ENCODE assay signal across 8 cellular contexts in genomic region chr20:49631074-49631716, GRCh38.
DNase-seq lines count a peak whose midpoint lies in the region; ATAC-seq and TF ChIP-seq lines count a peak whose summit lies in the region.

No MANE protein-coding gene starts in this region.

- POLR2A ChIA-PET in activated CD4-positive, alpha-beta T cell treated with anti-CD3 and anti-CD28 coated beads, Interleukin-2, amount 10 ng/mL, durations not matched to agents 7 days and 5 days (lab: Charles Lee): interaction anchor here (0.8 kb wide), 1 partner anchor 11 kb away, joined by 11 read pairs; no protein-coding TSS in a partner anchor

- peak; percentile 13 for ATAC-seq in HG03575 (IDR thresholded peaks at IDR 0.05; ENCODE audit: extremely low read depth, insufficient number of reproducible peaks, low FRiP score, unreplicated experiment)
- ATAC-seq in HG02870 (IDR thresholded peaks at IDR 0.05; ENCODE audit: unreplicated experiment): no peak
- no peak for ATAC-seq in HG03039 (IDR thresholded peaks at IDR 0.05; ENCODE audit: unreplicated experiment)

- H3K36me3 ChIP-seq in suprapubic skin: peaks cover 12% of the 10 kb centered on the region

- no peak for TF ChIP-seq POLR2A in suprapubic skin (IDR thresholded peaks at IDR 0.05)

- H3K4me1 ChIP-seq in suprapubic skin: peaks cover 10% of the 10 kb centered on the region

- CTCF ChIA-PET in activated CD4-positive, alpha-beta T cell treated with anti-CD3 and anti-CD28 coated beads, Interleukin-2, amount 10 ng/mL, durations not matched to agents 7 days and 5 days (lab: Charles Lee): interaction anchor here (0.6 to 0.7 kb wide), 3 partner anchors 16 to 335 kb away, joined by 3 to 4 read pairs (median 4); no protein-coding TSS in a partner anchor

- no peak overlapping the region for H3K4me3 Mint-ChIP-seq in T-helper 2 cell treated with Interferon-gamma antibody and Interleukin-4, amounts not matched to agents 5 μg/mL and 100 μg/mL, for 36 hours
- H3K4me3 Mint-ChIP-seq in activated CD4-positive, alpha-beta T cell treated with anti-CD3 and anti-CD28 coated beads, Interleukin-2, amount 10 ng/mL, durations not matched to agents 7 days and 5 days: no peak overlapping the region

- 52% methylated on average over 8 of the region's 8 CpGs for WGBS in suprapubic skin

- peaks cover 23% of the 10 kb centered on the region for H3K36me3 Mint-ChIP-seq in T-helper 2 cell treated with Interferon-gamma antibody and Interleukin-4, amounts not matched to agents 5 μg/mL and 100 μg/mL, for 36 hours (ENCODE audit: low read depth)
- peaks cover 6% of the 10 kb centered on the region for H3K36me3 Mint-ChIP-seq in activated CD4-positive, alpha-beta T cell treated with anti-CD3 and anti-CD28 coated beads, Interleukin-2, amount 10 ng/mL, durations not matched to agents 7 days and 5 days (ENCODE audit: low read depth)

- H3K27me3 ChIP-seq in suprapubic skin: no peaks in the 10 kb centered on the region

- no peaks in the 10 kb centered on the region for H3K27me3 Mint-ChIP-seq in T-helper 2 cell treated with Interferon-gamma antibody and Interleukin-4, amounts not matched to agents 5 μg/mL and 100 μg/mL, for 36 hours (ENCODE audit: low read depth)
- no peaks in the 10 kb centered on the region for H3K27me3 Mint-ChIP-seq in activated CD4-positive, alpha-beta T cell treated with anti-CD3 and anti-CD28 coated beads, Interleukin-2, amount 10 ng/mL, durations not matched to agents 7 days and 5 days

- H3K27ac Mint-ChIP-seq in T-helper 2 cell treated with Interferon-gamma antibody and Interleukin-4, amounts not matched to agents 5 μg/mL and 100 μg/mL, for 36 hours: peak overlapping the region; percentile 60
- no peak overlapping the region for H3K27ac Mint-ChIP-seq in activated CD4-positive, alpha-beta T cell treated with anti-CD3 and anti-CD28 coated beads, Interleukin-2, amount 10 ng/mL, durations not matched to agents 7 days and 5 days

- peaks cover 6% of the 10 kb centered on the region for H3K4me1 Mint-ChIP-seq in T-helper 2 cell treated with Interferon-gamma antibody and Interleukin-4, amounts not matched to agents 5 μg/mL and 100 μg/mL, for 36 hours (ENCODE audit: low read depth)
- H3K4me1 Mint-ChIP-seq in activated CD4-positive, alpha-beta T cell treated with anti-CD3 and anti-CD28 coated beads, Interleukin-2, amount 10 ng/mL, durations not matched to agents 7 days and 5 days: peaks cover 5% of the 10 kb centered on the region

- no peak for TF ChIP-seq EP300 in suprapubic skin (IDR thresholded peaks at IDR 0.05)

- no peaks in the 10 kb centered on the region for H3K9me3 ChIP-seq in suprapubic skin

- H3K4me3 ChIP-seq in fibroblast of pulmonary artery (replicated peaks; ENCODE audit: low read depth, low read length): no peak overlapping the region
- H3K4me3 ChIP-seq in suprapubic skin: no peak overlapping the region

- no peak for DNase-seq in T-helper 2 cell treated with Interferon-gamma antibody and Interleukin-4, amounts not matched to agents 5 μg/mL and 100 μg/mL, for 36 hours (ENCODE audit: low spot score)
- DNase-seq in T-helper 2 cell (no peak), fibroblast of pulmonary artery (ENCODE audit: low read depth) (peak; percentile 33), suprapubic skin (ENCODE audit: low spot score in 2 of 2) (no peak)
- no peak for DNase-seq in activated CD4-positive, alpha-beta T cell treated with anti-CD3 and anti-CD28 coated beads, Interleukin-2, amount 10 ng/mL, durations not matched to agents 7 days and 5 days

- TF ChIP-seq CTCF in fibroblast of pulmonary artery (IDR thresholded peaks at IDR 0.05; ENCODE audit: low read length, missing control alignments) (no peak), suprapubic skin (IDR thresholded peaks at IDR 0.05) (no peak)

- peak overlapping the region; percentile 26 for H3K27ac ChIP-seq in suprapubic skin

- peaks cover 4% of the 10 kb centered on the region for H3K9me3 Mint-ChIP-seq in T-helper 2 cell treated with Interferon-gamma antibody and Interleukin-4, amounts not matched to agents 5 μg/mL and 100 μg/mL, for 36 hours
- peaks cover 3% of the 10 kb centered on the region for H3K9me3 Mint-ChIP-seq in activated CD4-positive, alpha-beta T cell treated with anti-CD3 and anti-CD28 coated beads, Interleukin-2, amount 10 ng/mL, durations not matched to agents 7 days and 5 days
